Comparison of ENCODE assay signal across 14 cellular contexts in the genomic region with DNA sequence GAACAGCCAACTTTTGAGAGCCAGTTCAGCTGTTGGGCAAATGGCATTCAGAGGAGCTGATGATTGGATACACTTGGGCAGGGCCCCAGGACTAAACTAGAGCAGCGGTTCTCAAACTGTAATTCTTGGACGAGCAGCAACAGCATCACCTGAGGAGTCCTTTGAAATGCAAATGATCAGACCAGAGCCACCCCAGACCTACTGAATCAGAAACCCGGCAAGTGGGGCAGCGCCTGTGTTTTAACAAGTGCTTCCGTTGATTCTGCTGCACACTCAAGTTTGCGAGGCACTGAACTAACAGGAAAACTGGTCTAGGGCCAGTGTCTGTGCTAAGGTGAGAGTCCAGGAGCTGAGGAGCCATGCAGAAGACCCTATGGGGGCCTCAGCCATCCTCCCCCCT.
DNase-seq lines count a peak whose midpoint lies in the region; ATAC-seq and TF ChIP-seq lines count a peak whose summit lies in the region.
"Had no signal": no experiment of that assay in that cellular context is flagged by ENCODE, and none has a peak within 500 bp of the region (broad histone marks: within the 10 kb centered on the region; RNA-seq: fewer than 3 reads in every experiment).

No MANE protein-coding gene starts in this region.

- ATAC-seq in activated CD4-positive, alpha-beta T cell treated with anti-CD3 and anti-CD28 coated beads for 36 hours = no peak
- ATAC-seq: CD8-positive, alpha-beta T cell had no signal

- no peak for TF ChIP-seq CTCF in spleen (IDR thresholded peaks at IDR 0.05 in 8 of 11, conservative IDR thresholded peaks at IDR 0.05 in 3 of 11)
- TF ChIP-seq CTCF in GM20000 (IDR thresholded peaks at IDR 0.05; ENCODE audit: extremely low read depth, missing control alignments) = no peak

- H3K9me3 Mint-ChIP-seq in activated CD4-positive, alpha-beta T cell treated with anti-CD3 and anti-CD28 coated beads for 36 hours (ENCODE audit: low read depth) = peaks cover 2% of the 10 kb centered on the region

- H3K27ac ChIP-seq in spleen = no peak overlapping the region
- H3K27ac ChIP-seq: HL-60 had no signal

- peaks cover 37% of the 10 kb centered on the region for H3K4me1 Mint-ChIP-seq in activated CD4-positive, alpha-beta T cell treated with anti-CD3 and anti-CD28 coated beads for 36 hours

- WGBS in spleen, 5 donors = 81 to 91% (median 88%) methylated on average over 6 of the region's 6 CpGs

- CTCF ChIA-PET in activated CD4-positive, alpha-beta T cell treated with anti-CD3 and anti-CD28 coated beads for 36 hours (lab: Charles Lee) = interaction anchor here (0.5 to 1.2 kb wide), 2 partner anchors 9 to 228 kb away, joined by 4 to 5 read pairs; no protein-coding TSS in a partner anchor

- POLR2A ChIA-PET in activated CD4-positive, alpha-beta T cell treated with anti-CD3 and anti-CD28 coated beads for 36 hours (lab: Charles Lee) = no interaction called here

- H3K27ac Mint-ChIP-seq in activated CD4-positive, alpha-beta T cell treated with anti-CD3 and anti-CD28 coated beads for 36 hours = no peak overlapping the region
- H3K27ac Mint-ChIP-seq: CD8-positive, alpha-beta T cell had no signal

- H3K27me3 Mint-ChIP-seq in activated CD4-positive, alpha-beta T cell treated with anti-CD3 and anti-CD28 coated beads for 36 hours = peaks cover 4% of the 10 kb centered on the region

- H3K9me3 ChIP-seq in spleen = peaks cover 0 to 5% (median 0%) of the 10 kb centered on the region in 8 donors

- H3K36me3 ChIP-seq in spleen = no peaks in the 10 kb centered on the region

- H3K27me3 ChIP-seq in spleen (replicated peaks in 1 of 7) = no peaks in the 10 kb centered on the region

- no peak overlapping the region for H3K4me3 Mint-ChIP-seq in activated CD4-positive, alpha-beta T cell treated with anti-CD3 and anti-CD28 coated beads for 36 hours
- H3K4me3 Mint-ChIP-seq: CD8-positive, alpha-beta T cell had no signal

- no peak for TF ChIP-seq POLR2A in spleen (IDR thresholded peaks at IDR 0.05)

- no peak overlapping the region for H3K4me3 ChIP-seq in spleen

- H3K4me1 ChIP-seq in spleen = peaks cover 4 to 31% (median 20%) of the 10 kb centered on the region in 6 donors

- DNase-seq in activated CD4-positive, alpha-beta T cell treated with anti-CD3 and anti-CD28 coated beads for 36 hours = peak; percentile 2
- DNase-seq in activated CD4-positive, alpha-beta T cell treated with anti-CD3 and anti-CD28 coated beads for 1 hour = no peak
- DNase-seq in COLO668 (lab: John Stamatoyannopoulos, UW; ENCODE audit: unreplicated experiment) = peak; percentile 15
- peak; percentile 33 for DNase-seq in activated CD8-positive, alpha-beta memory T cell treated with anti-CD3 and anti-CD28 coated beads, Interleukin-2, amount 50 U/mL, for 48 hours
- DNase-seq in spleen = peak; percentile 15
- no peak for DNase-seq in SKM-1 treated with dmso at 0.1 percent for 144 hours (lab: John Stamatoyannopoulos, UW; ENCODE audit: unreplicated experiment)
- DNase-seq in CD1c-positive myeloid dendritic cell (ENCODE audit: extremely low spot score) = no peak
- no peak for DNase-seq in GM20000 (ENCODE audit: low spot score)
- DNase-seq: NCI-H146, NCI-H2107, NCI-H446 treated with DMSO at 0.1 percent for 48 hours, SIG-M5 had no signal

- intact Hi-C loops in activated CD4-positive, alpha-beta T cell treated with anti-CD3 and anti-CD28 coated beads for 36 hours (cut with DNase I, micrococcal nuclease) = no loop called here
- intact Hi-C loops in spleen (cut with DNase I; ENCODE audit: low total_unique reads) = no loop called here

- H3K36me3 Mint-ChIP-seq in activated CD4-positive, alpha-beta T cell treated with anti-CD3 and anti-CD28 coated beads for 36 hours (ENCODE audit: low read depth) = peaks cover 7% of the 10 kb centered on the region

Comparison
In these comparisons a context has a peak if more than half of its experiments do, and no peak if none do; other contexts are left out.
1. DNase-seq: peak in activated CD4-positive, alpha-beta T cell treated with anti-CD3 and anti-CD28 coated beads for 36 hours (single experiment), COLO668 (single experiment), activated CD8-positive, alpha-beta memory T cell treated with anti-CD3 and anti-CD28 coated beads, Interleukin-2, amount 50 U/mL, for 48 hours (single experiment) and spleen (single experiment); none in activated CD4-positive, alpha-beta T cell treated with anti-CD3 and anti-CD28 coated beads for 1 hour (single experiment), SKM-1 treated with dmso at 0.1 percent for 144 hours (single experiment), CD1c-positive myeloid dendritic cell (single experiment) and GM20000 (single experiment).